Comparison of ENCODE assay signal across 9 cellular contexts in the genomic region with DNA sequence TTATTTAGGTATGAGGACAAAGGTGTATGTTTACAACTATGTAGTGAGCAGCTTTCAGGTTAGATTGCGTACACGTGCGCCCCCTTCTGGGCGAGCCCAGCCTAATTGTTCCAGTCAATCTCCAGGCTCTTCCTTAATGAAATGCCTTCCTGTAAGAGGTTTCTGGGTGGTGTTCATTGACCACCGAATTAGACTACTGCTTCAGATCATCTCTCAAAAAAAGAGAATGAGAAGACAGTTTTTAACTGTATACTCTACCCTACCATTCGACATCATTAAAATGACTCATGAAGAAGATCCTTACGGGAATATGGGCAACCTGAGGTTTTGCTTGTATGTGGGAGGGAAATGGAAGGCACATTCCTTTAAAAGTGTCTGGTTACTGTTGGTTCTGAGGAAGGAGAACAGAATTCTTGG. TPM values are rescaled to one million over a fixed set of nuclear protein-coding genes. Genes with fewer than 3 reads are reported as not detected.
A peak's percentile ranks its signal among the peaks of the same experiment; 100 is the strongest.
DNase-seq lines count a peak whose midpoint lies in the region; ATAC-seq and TF ChIP-seq lines count a peak whose summit lies in the region.
"Had no signal": no experiment of that assay in that cellular context is flagged by ENCODE, and none has a peak within 500 bp of the region (broad histone marks: within the 10 kb centered on the region; RNA-seq: fewer than 3 reads in every experiment).

No MANE protein-coding gene starts in this region.

- H3K27me3 ChIP-seq in NT2/D1 (ENCODE audit: insufficient read depth, insufficient read length) (no peaks in the 10 kb centered on the region), adrenal gland (no peaks in the 10 kb centered on the region)

- TF ChIP-seq POLR2A in adrenal gland (IDR thresholded peaks at IDR 0.05) = no peak

- WGBS in adrenal gland, 4 donors = 24 to 34% (median 30%) methylated on average over 7 of the region's 7 CpGs

- peak overlapping the region in 1 of 5 donors; percentile 46 for H3K27ac ChIP-seq in adrenal gland

- no peak overlapping the region for H3K9ac ChIP-seq in NT2/D1 (ENCODE audit: insufficient read length, low read depth)

- H3K36me3 ChIP-seq in NT2/D1 (ENCODE audit: insufficient read depth, insufficient read length, low read length) (no peaks in the 10 kb centered on the region), adrenal gland (replicated peaks in 1 of 2) (no peaks in the 10 kb centered on the region)

- peak; percentile 74 for DNase-seq in COLO668 (lab: John Stamatoyannopoulos, UW; ENCODE audit: unreplicated experiment)
- peak; percentile 57 for DNase-seq in NT2/D1 (ENCODE audit: low read depth, low spot score)
- DNase-seq in adrenal gland = peak; percentile 27 to 79 (median 50)
- DNase-seq in stimulated activated CD4-positive, alpha-beta T cell treated with anti-CD3 and anti-CD28 coated beads, Interleukin-12 subunit alpha, Interleukin-12 subunit beta, amount 100 ng/mL, for 4 hours = peak; percentile 33
- DNase-seq in effector CD4-positive, alpha-beta T cell = no peak

- H3K4me1 ChIP-seq in NT2/D1 (ENCODE audit: insufficient read depth, insufficient read length) = peaks cover 3% of the 10 kb centered on the region
- no peaks in the 10 kb centered on the region for H3K4me1 ChIP-seq in adrenal gland (replicated peaks in 1 of 2)

- H3K4me3 ChIP-seq in NT2/D1 (ENCODE audit: insufficient read length, low read depth) (no peak overlapping the region), adrenal gland (peak overlapping the region in 1 of 4 donors; percentile 30), iPS-11a (ENCODE audit: low read depth, low read length) (peak overlapping the region; percentile 9)

- TF ChIP-seq CTCF in adrenal gland (IDR thresholded peaks at IDR 0.05) = peak; percentile 26 to 62 (median 40)

- intact Hi-C loops in adrenal gland (cut with DNase I) = no loop called here

- peak; percentile 63 for ATAC-seq in GM19324 (IDR thresholded peaks at IDR 0.05; ENCODE audit: low FRiP score, unreplicated experiment)
- peak; percentile 92 for ATAC-seq in HG03378 (IDR thresholded peaks at IDR 0.05; ENCODE audit: unreplicated experiment)
- ATAC-seq: T-cell had no signal

- H3K9me3 ChIP-seq in NT2/D1 (ENCODE audit: insufficient read depth, low read length) = no peaks in the 10 kb centered on the region
- H3K9me3 ChIP-seq in adrenal gland (replicated peaks in 1 of 3) = peaks cover 0 to 8% (median 0%) of the 10 kb centered on the region in 3 donors

RNA-seq across cellular contexts. Expression of a gene that starts 2.1 kb away (rescaled TPM):
- 1,000 to 10,000 TPM in 1 of 8 donors, 100 to 1,000 TPM in 7; 196 to 1,150 (median 404) TPM for total RNA-seq in adrenal gland
- polyA plus RNA-seq in adrenal gland = 100 to 1,000 TPM; 114 to 448 (median 333) TPM

RNA-seq across cellular contexts. Expression of a gene that starts 51.3 kb away (rescaled TPM):
- total RNA-seq in adrenal gland = not detected
- not detected for polyA plus RNA-seq in adrenal gland
- total RNA-seq: T-cell had no signal
